Comparison of ENCODE assay signal across 16 cellular contexts in genomic region chr12:95286713-95287112, GRCh38.
"Had no signal": no experiment of that assay in that cellular context is flagged by ENCODE, and none has a peak within 500 bp of the region (broad histone marks: within the 10 kb centered on the region; RNA-seq: fewer than 3 reads in every experiment).

No MANE protein-coding gene starts in this region.

- H3K4me1 ChIP-seq: prostate gland, testis had no signal

- ATAC-seq: activated naive CD4-positive, alpha-beta T cell treated with anti-CD3 and anti-CD28 coated beads, Interleukin-2, amount 50 U/mL, for 72 hours; natural killer cell; T-helper 17 cell had no signal

- H3K36me3 ChIP-seq: prostate gland had no signal

- H3K27me3 ChIP-seq: esophagus squamous epithelium, testis had no signal

- DNase-seq: activated CD4-positive, alpha-beta T cell treated with anti-CD3 and anti-CD28 coated beads, Interleukin-2, amount 50 U/mL, for 1 hour; activated CD4-positive, CD25-positive, alpha-beta regulatory T cell; esophagus squamous epithelium; kidney; natural killer cell; occipital lobe; stimulated activated CD4-positive, alpha-beta T cell treated with anti-CD3 and anti-CD28 coated beads, Interleukin-4, amount 100 ng/mL, for 1 hour; stimulated activated CD8-positive, alpha-beta memory T cell treated with anti-CD3 and anti-CD28 coated beads, Interleukin-4, amount 100 ng/mL, for 48 hours; T-helper 17 cell; testis had no signal

- H3K27me3 Mint-ChIP-seq: stimulated activated naive CD8-positive, alpha-beta T cell treated with anti-CD3 and anti-CD28 coated beads, Interleukin-15, Interleukin-2, amounts not matched to agents 100 ng/mL and 50 ng/mL, for 24 hours; T-helper 17 cell had no signal

- H3K9me3 ChIP-seq: esophagus squamous epithelium, prostate gland, testis had no signal

- H3K27ac ChIP-seq: esophagus squamous epithelium, prostate gland, testis had no signal

- FAIRE-seq: bronchial epithelial cell, frontal cortex, kidney had no signal

- H3K9me3 Mint-ChIP-seq: activated naive CD4-positive, alpha-beta T cell treated with anti-CD3 and anti-CD28 coated beads, Interleukin-2, amount 50 U/mL, for 72 hours; natural killer cell; stimulated activated naive CD8-positive, alpha-beta T cell treated with anti-CD3 and anti-CD28 coated beads, Interleukin-15, Interleukin-2, amounts not matched to agents 100 ng/mL and 50 ng/mL, for 24 hours had no signal

- H3K4me3 ChIP-seq: esophagus squamous epithelium, lung, prostate gland, testis had no signal

- H3K27ac Mint-ChIP-seq: activated naive CD4-positive, alpha-beta T cell treated with anti-CD3 and anti-CD28 coated beads, Interleukin-2, amount 50 U/mL, for 72 hours; natural killer cell; stimulated activated naive CD8-positive, alpha-beta T cell treated with anti-CD3 and anti-CD28 coated beads, Interleukin-15, Interleukin-2, amounts not matched to agents 100 ng/mL and 50 ng/mL, for 24 hours; T-helper 17 cell had no signal

- H3K4me1 Mint-ChIP-seq: natural killer cell had no signal

- H3K4me3 Mint-ChIP-seq: natural killer cell; stimulated activated naive CD8-positive, alpha-beta T cell treated with anti-CD3 and anti-CD28 coated beads, Interleukin-15, Interleukin-2, amounts not matched to agents 100 ng/mL and 50 ng/mL, for 24 hours; T-helper 17 cell had no signal
